Comparison of ENCODE assay signal across 8 cellular contexts in genomic region chr15:69189157-69189556, GRCh38.
"Had no signal": no experiment of that assay in that cellular context is flagged by ENCODE, and none has a peak within 500 bp of the region (broad histone marks: within the 10 kb centered on the region; RNA-seq: fewer than 3 reads in every experiment).

No MANE protein-coding gene starts in this region.

- H3K27ac ChIP-seq: HL-60 had no signal

- DNase-seq: H9, HCEC 1CT had no signal

- H2AFZ ChIP-seq: GM23338 had no signal

- H3K4me3 Mint-ChIP-seq: GM23338, H9, IgD-negative memory B cell had no signal

- H3K27ac Mint-ChIP-seq: GM23338, H9, IgD-negative memory B cell had no signal

- H3K27me3 Mint-ChIP-seq: IgD-negative memory B cell had no signal

- H3K4me2 ChIP-seq: GM23338 had no signal

- H3K4me3 ChIP-seq: GM23338 had no signal

- ATAC-seq: GM23338, HepG2 had no signal

- FAIRE-seq: H1, H54, HepG2 had no signal
